9 cellular contexts compared by ENCODE assay signal in the genomic region with DNA sequence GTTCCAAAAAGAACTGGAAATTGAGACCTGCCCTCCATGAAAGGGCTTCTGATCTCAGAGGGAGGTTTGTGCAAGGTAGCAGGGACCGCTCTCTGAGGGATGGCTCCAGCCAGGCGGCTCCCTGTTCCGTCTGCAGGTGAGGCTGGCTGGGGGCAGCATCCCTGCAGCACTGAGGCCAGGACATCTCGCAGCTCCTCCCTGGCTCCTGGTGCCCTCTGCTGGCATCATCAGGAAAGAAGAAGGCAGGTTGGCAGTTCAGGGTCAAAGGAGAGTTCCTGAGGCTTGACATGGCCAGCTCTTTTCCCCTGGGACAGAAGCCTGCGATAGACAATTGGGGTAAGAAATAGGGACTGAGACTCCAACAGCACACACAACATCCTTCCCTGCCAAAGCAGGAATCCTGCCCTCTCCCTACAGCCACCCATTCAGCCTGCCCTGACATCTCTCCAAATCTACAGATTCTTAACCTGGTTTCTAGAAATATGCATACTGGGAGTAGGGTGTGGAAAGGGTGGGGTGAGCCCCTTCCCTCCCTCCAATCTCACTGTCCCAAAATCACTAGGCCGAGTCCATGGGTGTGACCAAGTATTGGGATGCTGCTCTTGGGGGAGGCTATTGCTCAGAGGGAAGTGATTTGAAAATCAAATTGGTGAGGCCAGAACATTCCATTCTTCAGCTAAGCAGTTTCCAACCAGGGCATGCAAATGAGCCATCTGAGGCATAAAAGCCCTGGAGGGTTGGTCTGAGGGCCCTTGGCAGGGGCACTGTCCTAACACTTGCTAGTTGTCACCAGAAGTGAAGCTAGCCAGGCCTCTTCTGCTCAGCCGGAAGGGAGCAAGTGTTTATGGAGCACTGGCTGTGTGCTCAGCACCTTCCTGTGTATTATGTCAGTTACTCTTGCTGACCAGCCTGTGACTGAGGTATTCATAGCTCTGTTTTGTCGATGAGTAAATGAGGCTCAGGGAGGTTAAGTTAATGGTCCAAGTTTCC.
DNase-seq lines count a peak whose midpoint lies in the region; ATAC-seq, FAIRE-seq and TF ChIP-seq lines count a peak whose summit lies in the region.
"Had no signal": no experiment of that assay in that cellular context is flagged by ENCODE, and none has a peak within 500 bp of the region (broad histone marks: within the 10 kb centered on the region; RNA-seq: fewer than 3 reads in every experiment).

No MANE protein-coding gene starts in this region.

- H4K20me1 ChIP-seq in GM23338 (replicated peaks; ENCODE audit: insufficient read depth) = no peaks in the 10 kb centered on the region

- H3F3A ChIP-seq in GM23338 (replicated peaks; ENCODE audit: low read depth) = no peaks in the 10 kb centered on the region

- no peak overlapping the region for H3K4me3 Mint-ChIP-seq in GM23338

- TF ChIP-seq CTCF in GM23338 (conservative IDR thresholded peaks at IDR 0.05; ENCODE audit: low read depth in 2 of 2) = peak; percentile 49 to 79
- TF ChIP-seq CTCF in WI38 (IDR thresholded peaks at IDR 0.05; ENCODE audit: low read depth, low read length) = 0 out of 2 replicates have a peak, but pooled peaks have one; percentile 15

- H3K4me1 ChIP-seq in GM23338 (ENCODE audit: insufficient read depth) = peaks cover 5% of the 10 kb centered on the region; the same call in 1 of the 2 replicates

- no peaks in the 10 kb centered on the region for H3K36me3 ChIP-seq in GM23338 (ENCODE audit: insufficient read depth)

- H3K9me3 Mint-ChIP-seq in GM23338 = no peaks in the 10 kb centered on the region

- H3K36me3 Mint-ChIP-seq in GM23338 (ENCODE audit: low read depth) = no peaks in the 10 kb centered on the region

- peaks cover 12% of the 10 kb centered on the region for H3K4me1 Mint-ChIP-seq in GM23338

- H3K9me2 ChIP-seq in GM23338 (ENCODE audit: insufficient read depth) = no peaks in the 10 kb centered on the region

- peak; percentile 21 for DNase-seq in AG08395 (ENCODE audit: low spot score)
- DNase-seq in GM23338 (ENCODE audit: low spot score) = peak; percentile 68
- DNase-seq in kidney glomerular epithelial cell (lab: John Stamatoyannopoulos, UW) = peak; percentile 11
- no peak for DNase-seq in activated naive CD4-positive, alpha-beta T cell treated with anti-CD3 and anti-CD28 coated beads, Interleukin-2, amount 50 U/mL, for 16 hours
- no peak for DNase-seq in GM19239 (ENCODE audit: insufficient read length, low spot score)
- DNase-seq: central memory CD4-positive, alpha-beta T cell had no signal

- no peak overlapping the region for H3K4me2 ChIP-seq in GM23338

- peaks cover 20% of the 10 kb centered on the region for H3K27me3 Mint-ChIP-seq in GM23338 (ENCODE audit: insufficient read depth, low read depth, poor library complexity)

- no peak for FAIRE-seq in GM19239 (lab: Jason Lieb, UNC)

- ATAC-seq in GM23338 (peak; percentile 81), HG03159 (IDR thresholded peaks at IDR 0.05; ENCODE audit: unreplicated experiment) (no peak), HG03280 (IDR thresholded peaks at IDR 0.05; ENCODE audit: unreplicated experiment) (no peak)

- no peaks in the 10 kb centered on the region for H3K79me2 ChIP-seq in GM23338 (replicated peaks; ENCODE audit: insufficient read depth)

- H3K4me3 ChIP-seq in GM23338 = no peak overlapping the region
- H3K4me3 ChIP-seq in WI38 (ENCODE audit: low read depth, low read length) = no peak overlapping the region

- H3K27ac Mint-ChIP-seq in GM23338 = no peak overlapping the region

- H3K27me3 ChIP-seq in GM23338 (ENCODE audit: insufficient read depth) = no peaks in the 10 kb centered on the region

- peak overlapping the region; percentile 81; the same call in 1 of the 2 replicates for H2AFZ ChIP-seq in GM23338

- H3K27ac ChIP-seq in GM23338 (ENCODE audit: low read depth) = no peak overlapping the region

TF ChIP-seq in GM23338, 12 proteins besides CTCF, POLR2A, EP300 and RAD21:
- TF ChIP-seq EZH2phosphoT487 (IDR thresholded peaks at IDR 0.05; ENCODE audit: unreplicated experiment) = no peak
- TF ChIP-seq ZNF331 (CRISPR knock-in tag; IDR thresholded peaks at IDR 0.05; ENCODE audit: low read depth) = no peak
- no peak for TF ChIP-seq JUNB (IDR thresholded peaks at IDR 0.05; ENCODE audit: unreplicated experiment)
- no peak for TF ChIP-seq POLR2AphosphoS5 (IDR thresholded peaks at IDR 0.05; ENCODE audit: low read depth)
- no peak for TF ChIP-seq NANOG (IDR thresholded peaks at IDR 0.05; ENCODE audit: borderline replicate concordance)

Comparison
In these comparisons a context has a peak if more than half of its experiments do, and no peak if none do; other contexts are left out.
1. DNase-seq: peak in AG08395 (single experiment), GM23338 (single experiment) and kidney glomerular epithelial cell (single experiment); none in activated naive CD4-positive, alpha-beta T cell treated with anti-CD3 and anti-CD28 coated beads, Interleukin-2, amount 50 U/mL, for 16 hours (single experiment) and GM19239 (single experiment).